21 cellular contexts compared by ENCODE assay signal in genomic region chr14:88998027-88998426, GRCh38.
A peak's percentile ranks its signal among the peaks of the same experiment; 100 is the strongest.
DNase-seq lines count a peak whose midpoint lies in the region; ATAC-seq and TF ChIP-seq lines count a peak whose summit lies in the region.
"Had no signal": no experiment of that assay in that cellular context is flagged by ENCODE, and none has a peak within 500 bp of the region (broad histone marks: within the 10 kb centered on the region; RNA-seq: fewer than 3 reads in every experiment).

No MANE protein-coding gene starts in this region.

- H3K27me3 ChIP-seq in right atrium auricular region (no peaks in the 10 kb centered on the region), adrenal gland (no peaks in the 10 kb centered on the region)
- H3K27me3 ChIP-seq: SJSA1 had no signal

- TF ChIP-seq CTCF in right atrium auricular region (IDR thresholded peaks at IDR 0.05) (no peak), adrenal gland (IDR thresholded peaks at IDR 0.05) (no peak)

- H3K36me3 ChIP-seq in right atrium auricular region (no peaks in the 10 kb centered on the region), adrenal gland (replicated peaks in 1 of 2) (no peaks in the 10 kb centered on the region)
- H3K36me3 ChIP-seq: SJSA1 had no signal

- DNase-seq in DMS 273 (lab: John Stamatoyannopoulos, UW; ENCODE audit: unreplicated experiment) (peak; percentile 10), DMS 273 treated with DMSO at 0.1 percent for 48 hours (lab: John Stamatoyannopoulos, UW) (no peak), NCI-H1930 (lab: John Stamatoyannopoulos, UW) (peak; percentile 79 to 87), SK-N-DZ (ENCODE audit: low spot score) (peak; percentile 99), right atrium auricular region (ENCODE audit: low spot score) (no peak), adrenal gland (no peak), SIG-M5 (lab: John Stamatoyannopoulos, UW) (no peak)
- DNase-seq: C1 segment of cervical spinal cord; Calu3; CD8-positive, alpha-beta T cell; Karpas-422; NCI-H1436 treated with DMSO at 0.1 percent for 48 hours; NCI-H446; NCI-H526; NK-92 treated with Interleukin-12 subunit alpha and Interleukin-12 subunit beta, amount 100 ng/mL, for 24 hours; SW 1271; T-helper 2 cell had no signal

- H3K9me3 ChIP-seq in right atrium auricular region, result no peaks in the 10 kb centered on the region
- H3K9me3 ChIP-seq in adrenal gland (replicated peaks in 1 of 3), result no peaks in the 10 kb centered on the region
- H3K9me3 ChIP-seq: SJSA1 had no signal

- no peak for ATAC-seq in HG03342 (IDR thresholded peaks at IDR 0.05; ENCODE audit: unreplicated experiment)
- ATAC-seq: CD8-positive, alpha-beta T cell; Panc1 had no signal

- H3K4me1 ChIP-seq in right atrium auricular region, result no peaks in the 10 kb centered on the region
- peaks cover 15 to 16% of the 10 kb centered on the region in 2 donors for H3K4me1 ChIP-seq in adrenal gland (replicated peaks in 1 of 2)

- intact Hi-C loops in adrenal gland (cut with DNase I), result no loop called here

- WGBS in adrenal gland, 4 donors, result 69 to 86% (median 83%) methylated on average over 1 of the region's 1 CpG

- H3K4me3 ChIP-seq in right atrium auricular region, result no peak overlapping the region
- no peak overlapping the region for H3K4me3 ChIP-seq in adrenal gland
- H3K4me3 ChIP-seq: SJSA1 had no signal

- no peak overlapping the region for H3K27ac ChIP-seq in right atrium auricular region
- H3K27ac ChIP-seq in adrenal gland, result no peak overlapping the region
- H3K27ac ChIP-seq: 22Rv1, SJSA1 had no signal

- TF ChIP-seq POLR2A in adrenal gland (IDR thresholded peaks at IDR 0.05), result no peak

Comparison
In these comparisons a context has a peak if more than half of its experiments do, and no peak if none do; other contexts are left out.
1. DNase-seq: peak in DMS 273 (single experiment), NCI-H1930 (2 of 2) and SK-N-DZ (single experiment); none in DMS 273 treated with DMSO at 0.1 percent for 48 hours (single experiment), right atrium auricular region (single experiment), adrenal gland (0 of 7) and SIG-M5 (single experiment).